1 cellular context compared by ENCODE assay signal in the genomic region with DNA sequence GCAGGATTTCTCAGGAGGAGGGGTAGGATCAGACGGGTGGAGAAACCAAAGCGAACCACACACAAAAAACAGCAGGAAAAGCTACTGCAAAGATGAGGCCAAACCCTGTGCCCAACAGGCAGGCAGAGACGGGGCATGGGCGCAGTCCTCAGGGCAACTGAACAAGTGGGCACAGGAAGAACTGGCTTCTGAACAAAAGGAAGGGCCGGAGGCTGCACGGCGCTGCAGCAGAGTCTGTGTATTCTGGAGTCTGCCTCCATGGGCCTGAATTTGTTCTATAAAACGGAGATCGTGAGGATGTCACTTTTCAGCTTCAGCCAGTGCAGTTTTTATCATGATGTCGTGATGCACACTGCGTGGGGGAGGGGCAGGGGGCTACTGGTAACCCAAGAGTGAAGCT.
TF ChIP-seq lines count a peak whose summit lies in the region.

No MANE protein-coding gene starts in this region.

TF ChIP-seq in H1, 55 proteins besides CTCF, POLR2A, EP300 and RAD21 (continued from another document):
- no peak for TF ChIP-seq CHD7 (IDR thresholded peaks at IDR 0.05; ENCODE audit: insufficient replicate concordance, low read length)
- no peak for TF ChIP-seq SP2 (IDR thresholded peaks at IDR 0.05; ENCODE audit: low read length)
- TF ChIP-seq YY1 (IDR thresholded peaks at IDR 0.05; ENCODE audit: low read depth, low read length), result no peak
- no peak for TF ChIP-seq NRF1 (IDR thresholded peaks at IDR 0.05; ENCODE audit: low read depth, low read length)
- TF ChIP-seq RFX5 (IDR thresholded peaks at IDR 0.05; ENCODE audit: borderline replicate concordance, low read depth, low read length), result no peak
- no peak for TF ChIP-seq ZNF274 (IDR thresholded peaks at IDR 0.05; ENCODE audit: borderline replicate concordance, extremely low read depth, low read length)
- TF ChIP-seq KDM4A (IDR thresholded peaks at IDR 0.05; ENCODE audit: low read depth, low read length, severe bottlenecking), result no peak
- TF ChIP-seq SIX5 (IDR thresholded peaks at IDR 0.05; ENCODE audit: low read depth, low read length), result no peak
- TF ChIP-seq BRCA1 (IDR thresholded peaks at IDR 0.05; ENCODE audit: low read depth, low read length), result no peak
- no peak for TF ChIP-seq SIN3A (conservative IDR thresholded peaks at IDR 0.05 in 1 of 2, IDR thresholded peaks at IDR 0.05 in 1 of 2; ENCODE audit: low read depth in 1 of 2, low read length in 2 of 2)
- no peak for TF ChIP-seq BCL11A (IDR thresholded peaks at IDR 0.05; ENCODE audit: low read depth in 2 of 2, low read length in 2 of 2)
- TF ChIP-seq CBX8 (IDR thresholded peaks at IDR 0.05; ENCODE audit: borderline replicate concordance, low read depth, low read length), result no peak
- TF ChIP-seq RNF2 (IDR thresholded peaks at IDR 0.05; ENCODE audit: borderline replicate concordance, low read depth, low read length, missing control alignments, poor library complexity, severe bottlenecking), result no peak
- TF ChIP-seq HDAC6 (IDR thresholded peaks at IDR 0.05; ENCODE audit: low read depth, low read length), result no peak
- TF ChIP-seq GTF2F1 (IDR thresholded peaks at IDR 0.05; ENCODE audit: borderline replicate concordance, low read depth, low read length), result no peak
